Comparison of ENCODE assay signal across 24 cellular contexts in genomic region chr7:117296066-117296465, GRCh38. TPM values are rescaled to one million over a fixed set of nuclear protein-coding genes. Genes with fewer than 3 reads are reported as not detected.
DNase-seq lines count a peak whose midpoint lies in the region; ATAC-seq, FAIRE-seq and TF ChIP-seq lines count a peak whose summit lies in the region.
"Had no signal": no experiment of that assay in that cellular context is flagged by ENCODE, and none has a peak within 500 bp of the region (broad histone marks: within the 10 kb centered on the region; RNA-seq: fewer than 3 reads in every experiment).

No MANE protein-coding gene starts in this region.

- DNase-seq in DMS79 (lab: John Stamatoyannopoulos, UW), result peak; percentile 32
- DNase-seq in GM23338 (ENCODE audit: low spot score), result peak; percentile 42
- DNase-seq in bronchial epithelial cell (ENCODE audit: low read depth), result peak; percentile 64
- DNase-seq in islet precursor cell, result peak; percentile 74
- no peak for DNase-seq in NCI-H146 (lab: John Stamatoyannopoulos, UW)
- DNase-seq in AG08396 (ENCODE audit: low spot score), result no peak
- DNase-seq in GM10248 (ENCODE audit: extremely low spot score), result no peak
- DNase-seq: CD4-positive, alpha-beta T cell; DMS 273 treated with DMSO at 0.1 percent for 48 hours; Kasumi-1; MG63; NCI-H1417; NCI-H1930; NCI-H446; NCI-H526; Peyer's patch had no signal

- no peaks in the 10 kb centered on the region for H4K20me1 ChIP-seq in GM23338 (replicated peaks; ENCODE audit: insufficient read depth)

- CTCF ChIA-PET in GM10248 (lab: Yijun Ruan, JAX), result no interaction called here

- H3K4me3 Mint-ChIP-seq in GM23338, result no peak overlapping the region
- H3K4me3 Mint-ChIP-seq: CD4-positive, alpha-beta T cell had no signal

- H3K79me2 ChIP-seq in GM23338 (replicated peaks; ENCODE audit: insufficient read depth), result no peaks in the 10 kb centered on the region

- H3K27me3 ChIP-seq in GM23338 (ENCODE audit: insufficient read depth) (no peaks in the 10 kb centered on the region), bronchial epithelial cell (ENCODE audit: control insufficient read depth, insufficient read depth, low read length) (no peaks in the 10 kb centered on the region)
- H3K27me3 ChIP-seq: MG63, Peyer's patch had no signal

- no peak for TF ChIP-seq CTCF in GM23338 (conservative IDR thresholded peaks at IDR 0.05; ENCODE audit: low read depth in 2 of 2)
- TF ChIP-seq CTCF in bronchial epithelial cell (IDR thresholded peaks at IDR 0.05; ENCODE audit: insufficient read depth, low read length, severe bottlenecking), result no peak
- no peak for TF ChIP-seq CTCF in GM10248 (IDR thresholded peaks at IDR 0.05; ENCODE audit: control extremely low read depth, extremely low read depth, low read depth, missing control alignments)

- no peaks in the 10 kb centered on the region for H3K4me1 ChIP-seq in GM23338 (ENCODE audit: insufficient read depth)
- H3K4me1 ChIP-seq: A549, Caco-2, Peyer's patch had no signal

- no peaks in the 10 kb centered on the region for H3K36me3 Mint-ChIP-seq in GM23338 (ENCODE audit: low read depth)

- POLR2A ChIA-PET in GM10248 (lab: Yijun Ruan, JAX), result no interaction called here

- H3K4me1 Mint-ChIP-seq in GM23338, result no peaks in the 10 kb centered on the region

- no peak for FAIRE-seq in bronchial epithelial cell (lab: Jason Lieb, UNC)
- FAIRE-seq: A549, G401.6 had no signal

- 0 out of 2 replicates have a peak overlapping the region, but pooled peaks have one; percentile 16 for H2AFZ ChIP-seq in GM23338

- no peak overlapping the region for H3K27ac ChIP-seq in GM23338 (ENCODE audit: low read depth)
- H3K27ac ChIP-seq: A549, Peyer's patch had no signal

- no peak overlapping the region for H3K27ac Mint-ChIP-seq in GM23338
- H3K27ac Mint-ChIP-seq: CD4-positive, alpha-beta T cell had no signal

- no peaks in the 10 kb centered on the region for H3F3A ChIP-seq in GM23338 (replicated peaks; ENCODE audit: low read depth)

- ATAC-seq in GM23338 (peak; percentile 68), GM21723 (IDR thresholded peaks at IDR 0.05; ENCODE audit: unreplicated experiment) (no peak)
- ATAC-seq: A549, Right ventricle myocardium inferior had no signal

- H3K4me2 ChIP-seq in GM23338, result no peak overlapping the region
- H3K4me2 ChIP-seq: A549 had no signal

- no peak overlapping the region for H3K4me3 ChIP-seq in GM23338
- H3K4me3 ChIP-seq in bronchial epithelial cell (ENCODE audit: low read depth, low read length), result no peak overlapping the region
- H3K4me3 ChIP-seq: A549, MG63, Peyer's patch had no signal

- no peaks in the 10 kb centered on the region for H3K9me2 ChIP-seq in GM23338 (ENCODE audit: insufficient read depth)

- H3K36me3 ChIP-seq in GM23338 (ENCODE audit: insufficient read depth), result no peaks in the 10 kb centered on the region
- H3K36me3 ChIP-seq in bronchial epithelial cell (ENCODE audit: control insufficient read depth, insufficient read depth, low read length), result no peaks in the 10 kb centered on the region
- H3K36me3 ChIP-seq: MG63, Peyer's patch had no signal

- H3K27me3 Mint-ChIP-seq in GM23338 (ENCODE audit: insufficient read depth, low read depth, poor library complexity), result no peaks in the 10 kb centered on the region

- H3K9me3 Mint-ChIP-seq in GM23338, result no peaks in the 10 kb centered on the region
- H3K9me3 Mint-ChIP-seq: CD4-positive, alpha-beta T cell had no signal

TF ChIP-seq in GM23338, 12 proteins besides CTCF, POLR2A, EP300 and RAD21 (continues in another document):
- TF ChIP-seq NANOG (IDR thresholded peaks at IDR 0.05; ENCODE audit: borderline replicate concordance) (no peak), JUNB (IDR thresholded peaks at IDR 0.05; ENCODE audit: unreplicated experiment) (no peak), ZNF331 (CRISPR knock-in tag; IDR thresholded peaks at IDR 0.05; ENCODE audit: low read depth) (no peak), EZH2 (IDR thresholded peaks at IDR 0.05; ENCODE audit: low read depth, unreplicated experiment) (no peak), CREB1 (CRISPR knock-in tag; IDR thresholded peaks at IDR 0.05; ENCODE audit: low read depth) (no peak), REST (IDR thresholded peaks at IDR 0.05; ENCODE audit: unreplicated experiment) (no peak), POLR2AphosphoS5 (IDR thresholded peaks at IDR 0.05; ENCODE audit: low read depth) (no peak)
- TF ChIP-seq, protein P1, sequence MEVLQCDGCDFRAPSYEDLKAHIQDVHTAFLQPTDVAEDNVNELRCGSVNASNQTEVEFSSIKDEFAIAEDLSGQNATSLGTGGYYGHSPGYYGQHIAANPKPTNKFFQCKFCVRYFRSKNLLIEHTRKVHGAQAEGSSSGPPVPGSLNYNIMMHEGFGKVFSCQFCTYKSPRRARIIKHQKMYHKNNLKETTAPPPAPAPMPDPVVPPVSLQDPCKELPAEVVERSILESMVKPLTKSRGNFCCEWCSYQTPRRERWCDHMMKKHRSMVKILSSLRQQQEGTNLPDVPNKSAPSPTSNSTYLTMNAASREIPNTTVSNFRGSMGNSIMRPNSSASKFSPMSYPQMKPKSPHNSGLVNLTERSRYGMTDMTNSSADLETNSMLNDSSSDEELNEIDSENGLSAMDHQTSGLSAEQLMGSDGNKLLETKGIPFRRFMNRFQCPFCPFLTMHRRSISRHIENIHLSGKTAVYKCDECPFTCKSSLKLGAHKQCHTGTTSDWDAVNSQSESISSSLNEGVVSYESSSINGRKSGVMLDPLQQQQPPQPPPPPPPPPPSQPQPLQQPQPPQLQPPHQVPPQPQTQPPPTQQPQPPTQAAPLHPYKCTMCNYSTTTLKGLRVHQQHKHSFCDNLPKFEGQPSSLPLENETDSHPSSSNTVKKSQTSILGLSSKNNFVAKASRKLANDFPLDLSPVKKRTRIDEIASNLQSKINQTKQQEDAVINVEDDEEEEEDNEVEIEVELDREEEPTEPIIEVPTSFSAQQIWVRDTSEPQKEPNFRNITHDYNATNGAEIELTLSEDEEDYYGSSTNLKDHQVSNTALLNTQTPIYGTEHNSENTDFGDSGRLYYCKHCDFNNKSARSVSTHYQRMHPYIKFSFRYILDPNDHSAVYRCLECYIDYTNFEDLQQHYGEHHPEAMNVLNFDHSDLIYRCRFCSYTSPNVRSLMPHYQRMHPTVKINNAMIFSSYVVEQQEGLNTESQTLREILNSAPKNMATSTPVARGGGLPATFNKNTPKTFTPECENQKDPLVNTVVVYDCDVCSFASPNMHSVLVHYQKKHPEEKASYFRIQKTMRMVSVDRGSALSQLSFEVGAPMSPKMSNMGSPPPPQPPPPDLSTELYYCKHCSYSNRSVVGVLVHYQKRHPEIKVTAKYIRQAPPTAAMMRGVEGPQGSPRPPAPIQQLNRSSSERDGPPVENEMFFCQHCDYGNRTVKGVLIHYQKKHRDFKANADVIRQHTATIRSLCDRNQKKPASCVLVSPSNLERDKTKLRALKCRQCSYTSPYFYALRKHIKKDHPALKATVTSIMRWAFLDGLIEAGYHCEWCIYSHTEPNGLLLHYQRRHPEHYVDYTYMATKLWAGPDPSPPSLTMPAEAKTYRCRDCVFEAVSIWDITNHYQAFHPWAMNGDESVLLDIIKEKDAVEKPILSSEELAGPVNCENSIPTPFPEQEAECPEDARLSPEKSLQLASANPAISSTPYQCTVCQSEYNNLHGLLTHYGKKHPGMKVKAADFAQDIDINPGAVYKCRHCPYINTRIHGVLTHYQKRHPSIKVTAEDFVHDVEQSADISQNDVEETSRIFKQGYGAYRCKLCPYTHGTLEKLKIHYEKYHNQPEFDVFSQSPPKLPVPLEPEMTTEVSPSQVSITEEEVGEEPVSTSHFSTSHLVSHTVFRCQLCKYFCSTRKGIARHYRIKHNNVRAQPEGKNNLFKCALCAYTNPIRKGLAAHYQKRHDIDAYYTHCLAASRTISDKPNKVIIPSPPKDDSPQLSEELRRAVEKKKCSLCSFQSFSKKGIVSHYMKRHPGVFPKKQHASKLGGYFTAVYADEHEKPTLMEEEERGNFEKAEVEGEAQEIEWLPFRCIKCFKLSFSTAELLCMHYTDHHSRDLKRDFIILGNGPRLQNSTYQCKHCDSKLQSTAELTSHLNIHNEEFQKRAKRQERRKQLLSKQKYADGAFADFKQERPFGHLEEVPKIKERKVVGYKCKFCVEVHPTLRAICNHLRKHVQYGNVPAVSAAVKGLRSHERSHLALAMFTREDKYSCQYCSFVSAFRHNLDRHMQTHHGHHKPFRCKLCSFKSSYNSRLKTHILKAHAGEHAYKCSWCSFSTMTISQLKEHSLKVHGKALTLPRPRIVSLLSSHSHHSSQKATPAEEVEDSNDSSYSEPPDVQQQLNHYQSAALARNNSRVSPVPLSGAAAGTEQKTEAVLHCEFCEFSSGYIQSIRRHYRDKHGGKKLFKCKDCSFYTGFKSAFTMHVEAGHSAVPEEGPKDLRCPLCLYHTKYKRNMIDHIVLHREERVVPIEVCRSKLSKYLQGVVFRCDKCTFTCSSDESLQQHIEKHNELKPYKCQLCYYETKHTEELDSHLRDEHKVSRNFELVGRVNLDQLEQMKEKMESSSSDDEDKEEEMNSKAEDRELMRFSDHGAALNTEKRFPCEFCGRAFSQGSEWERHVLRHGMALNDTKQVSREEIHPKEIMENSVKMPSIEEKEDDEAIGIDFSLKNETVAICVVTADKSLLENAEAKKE (CRISPR knock-in tag; IDR thresholded peaks at IDR 0.05), result no peak

RNA-seq across cellular contexts. Expression of gene WNT2, which starts 26.8 kb away (rescaled TPM):
- not detected in 2 replicates for total RNA-seq in GM23338 (2014; rRNA removed; shearing (Covaris generic))
- 0.09 TPM in 1 of 2 replicates, not detected in the other for polyA plus RNA-seq in GM23338 (2016; fragmentation: Nextera tagmentation; extraction: Ambion mirVana)
- under 0.01 TPM in 1 of 2 replicates, not detected in the other for total RNA-seq in bronchial epithelial cell
- total RNA-seq: Caco-2; CD4-positive, alpha-beta T cell; H4; OCI-LY7; Peyer's patch; Right ventricle myocardium inferior; SK-MEL-5 had no signal
- polyA plus RNA-seq: A549 had no signal

Comparison
In these comparisons a context has a peak if more than half of its experiments do, and no peak if none do; other contexts are left out.
1. DNase-seq: peak in DMS79 (single experiment), GM23338 (single experiment), bronchial epithelial cell (single experiment) and islet precursor cell (single experiment); none in NCI-H146 (single experiment), AG08396 (single experiment) and GM10248 (single experiment).